Comparison of ENCODE assay signal across 9 cellular contexts in genomic region chr14:89915114-89915878, GRCh38. TPM values are rescaled to one million over a fixed set of nuclear protein-coding genes. Genes with fewer than 3 reads are reported as not detected.
DNase-seq lines count a peak whose midpoint lies in the region; ATAC-seq and TF ChIP-seq lines count a peak whose summit lies in the region.
"Had no signal": no experiment of that assay in that cellular context is flagged by ENCODE, and none has a peak within 500 bp of the region (broad histone marks: within the 10 kb centered on the region; RNA-seq: fewer than 3 reads in every experiment).

No MANE protein-coding gene starts in this region.

- H3K27ac ChIP-seq in OCI-LY7 (ENCODE audit: low read depth, low read length, poor library complexity, severe bottlenecking) (no peak overlapping the region), esophagus muscularis mucosa (replicated peaks in 1 of 4) (peak overlapping the region in 1 of 4 donors; percentile 10)

- BruUV-seq in OCI-LY7 (replicated peaks; lab: Mats Ljungman, UMichigan): no TSS peak

- H3K27me3 Mint-ChIP-seq in neural crest cell (ENCODE audit: low read depth): no peaks in the 10 kb centered on the region
- H3K27me3 Mint-ChIP-seq: activated naive CD4-positive, alpha-beta T cell treated with anti-CD3 and anti-CD28 coated beads, Interleukin-2, amount 50 U/mL, for 24 hours had no signal

- no peak overlapping the region for H2AFZ ChIP-seq in OCI-LY7 (ENCODE audit: low read length)

- intact Hi-C loops in OCI-LY7 (cut with micrococcal nuclease; ENCODE audit: unreplicated experiment): loop anchor here (1.0 to 5.0 kb wide), 5 partner anchors 142 to 888 kb away; partner anchors contain the start of gene FOXN3
- intact Hi-C loops in esophagus muscularis mucosa (cut with DNase I): loop anchor here (5.0 to 10.0 kb wide), 5 partner anchors 100 to 888 kb away; partner anchors contain the start of gene FOXN3

- no peak for TF ChIP-seq POLR2A in esophagus muscularis mucosa (IDR thresholded peaks at IDR 0.05; ENCODE audit: low read depth)

- no peaks in the 10 kb centered on the region for H3K79me2 ChIP-seq in OCI-LY7 (ENCODE audit: insufficient read depth, low read depth, low read length)

- no peaks in the 10 kb centered on the region for H4K20me1 ChIP-seq in OCI-LY7 (ENCODE audit: insufficient read depth, low read length)

- no peaks in the 10 kb centered on the region for H3K36me3 ChIP-seq in OCI-LY7 (ENCODE audit: insufficient read depth, low read length)
- no peaks in the 10 kb centered on the region for H3K36me3 ChIP-seq in esophagus muscularis mucosa

- POLR2A ChIA-PET in OCI-LY7 (lab: Charles Lee): interaction anchor here (0.6 to 1.3 kb wide), 2 partner anchors 142 to 242 kb away, joined by 3 read pairs; no protein-coding TSS in a partner anchor

- H3K9me3 Mint-ChIP-seq in neural crest cell: no peaks in the 10 kb centered on the region
- H3K9me3 Mint-ChIP-seq: activated naive CD4-positive, alpha-beta T cell treated with anti-CD3 and anti-CD28 coated beads, Interleukin-2, amount 50 U/mL, for 24 hours had no signal

- no peaks in the 10 kb centered on the region for H3K9me2 ChIP-seq in OCI-LY7 (ENCODE audit: insufficient read depth, low read length)

- CTCF ChIA-PET in OCI-LY7 (lab: Charles Lee; ENCODE audit: unreplicated experiment): no interaction called here

- H3K4me2 ChIP-seq in OCI-LY7 (ENCODE audit: low read length): 0 out of 2 replicates have a peak overlapping the region, but pooled peaks have one; percentile 4

- peak; percentile 99 for TF ChIP-seq CTCF in OCI-LY7 (conservative IDR thresholded peaks at IDR 0.05; ENCODE audit: low read length)
- peak; percentile 92 to 96 (median 96) for TF ChIP-seq CTCF in esophagus muscularis mucosa (IDR thresholded peaks at IDR 0.05)
- peak; percentile 98 for TF ChIP-seq CTCF in neural crest cell (conservative IDR thresholded peaks at IDR 0.05)

- WGBS in esophagus muscularis mucosa: 15% methylated on average over 6 of the region's 6 CpGs

- no peaks in the 10 kb centered on the region for H3K4me1 ChIP-seq in OCI-LY7 (ENCODE audit: insufficient read depth, low read length, poor library complexity, severe bottlenecking)
- peaks cover 0 to 44% (median 39%) of the 10 kb centered on the region in 4 donors for H3K4me1 ChIP-seq in esophagus muscularis mucosa

- H3K27ac Mint-ChIP-seq in neural crest cell (ENCODE audit: unreplicated experiment): no peak overlapping the region
- H3K27ac Mint-ChIP-seq: activated naive CD4-positive, alpha-beta T cell treated with anti-CD3 and anti-CD28 coated beads, Interleukin-2, amount 50 U/mL, for 24 hours had no signal

- H3K9me3 ChIP-seq in OCI-LY7 (ENCODE audit: low read length): no peaks in the 10 kb centered on the region
- no peaks in the 10 kb centered on the region for H3K9me3 ChIP-seq in esophagus muscularis mucosa

- no peak for ATAC-seq in HG03571 (IDR thresholded peaks at IDR 0.05; ENCODE audit: unreplicated experiment)

- DNase-seq in DMS114 treated with DMSO at 0.1 percent for 48 hours (lab: John Stamatoyannopoulos, UW; ENCODE audit: unreplicated experiment) (peak; percentile 47), HPDE6-E6E7 (ENCODE audit: extremely low spot score) (peak; percentile 43), OCI-LY7 (ENCODE audit: low spot score) (peak; percentile 68), activated T-cell treated with anti-CD3 and anti-CD28 coated beads for 1 hour (ENCODE audit: low read depth) (peak; percentile 42), esophagus muscularis mucosa (ENCODE audit: extremely low spot score) (no peak), neural crest cell (ENCODE audit: low read depth, low spot score) (peak; percentile 58), stromal cell of bone marrow (ENCODE audit: low read depth) (peak; percentile 52)

- H3K4me1 Mint-ChIP-seq in neural crest cell: peaks cover 31% of the 10 kb centered on the region

- H3K36me3 Mint-ChIP-seq in neural crest cell (ENCODE audit: low read depth): no peaks in the 10 kb centered on the region
- H3K36me3 Mint-ChIP-seq: activated naive CD4-positive, alpha-beta T cell treated with anti-CD3 and anti-CD28 coated beads, Interleukin-2, amount 50 U/mL, for 24 hours had no signal

- no peak for TF ChIP-seq EP300 in esophagus muscularis mucosa (IDR thresholded peaks at IDR 0.05)

- no peak overlapping the region for H3K4me3 Mint-ChIP-seq in neural crest cell
- H3K4me3 Mint-ChIP-seq: activated naive CD4-positive, alpha-beta T cell treated with anti-CD3 and anti-CD28 coated beads, Interleukin-2, amount 50 U/mL, for 24 hours had no signal

- no peaks in the 10 kb centered on the region for H3K27me3 ChIP-seq in esophagus muscularis mucosa

- no peak overlapping the region for H3K4me3 ChIP-seq in OCI-LY7 (ENCODE audit: low read depth, low read length, poor library complexity, severe bottlenecking)
- H3K4me3 ChIP-seq in esophagus muscularis mucosa: peak overlapping the region in 2 of 4 donors; percentile 13 to 20

RNA-seq across cellular contexts. Expression of gene EFCAB11, which starts 39.2 kb away (rescaled TPM):
- 9.3 and 10.7 TPM in 2 replicates for total RNA-seq in OCI-LY7 (2014; rRNA removed; shearing (Covaris generic))
- total RNA-seq in OCI-LY7 (2022) (26.6 and 29.5 TPM in 2 replicates), esophagus muscularis mucosa (10 to 100 TPM in 1 of 4 donors, 1 to 10 TPM in 3; 3.1 to 15.0 (median 6.1) TPM), neural crest cell (14.8 and 15.4 TPM in 2 replicates)

RNA-seq across cellular contexts. Expression of gene TDP1, which starts 40.4 kb away (rescaled TPM):
- 65.9 and 67.2 TPM in 2 replicates for total RNA-seq in OCI-LY7 (2014; rRNA removed; shearing (Covaris generic))
- 71.1 and 75.3 TPM in 2 replicates for total RNA-seq in OCI-LY7 (2022)
- total RNA-seq in esophagus muscularis mucosa: 1 to 10 TPM; 7.5 to 9.7 (median 8.4) TPM
- total RNA-seq in neural crest cell: 54.3 and 62.8 TPM in 2 replicates
